8 cellular contexts compared by ENCODE assay signal in genomic region chr22:43955040-43955882, GRCh38. TPM values are rescaled to one million over a fixed set of nuclear protein-coding genes. Genes with fewer than 3 reads are reported as not detected.
DNase-seq lines count a peak whose midpoint lies in the region; ATAC-seq, FAIRE-seq and TF ChIP-seq lines count a peak whose summit lies in the region.

Gene SAMM50, plus strand, starts transcription at chr22:43955442. Its CDS starts 136 bp downstream, at chr22:43955578.

- peak within 1 kb of the TSS; percentile 64 for H3K27ac ChIP-seq in OCI-LY3 (ENCODE audit: low read length)
- H3K27ac ChIP-seq in endothelial cell of umbilical vein (ENCODE audit: insufficient read depth, low read depth, low read length): peak within 1 kb of the TSS; percentile 44

- H4K20me1 ChIP-seq in OCI-LY3 (ENCODE audit: insufficient read depth, low read length) (no peaks in the 10 kb centered on the region), endothelial cell of umbilical vein (replicated peaks; ENCODE audit: control insufficient read depth, extremely low read depth, insufficient read depth, low read length) (no peaks in the 10 kb centered on the region)

- peak within 1 kb of the TSS; percentile 87 for H3K4me2 ChIP-seq in OCI-LY3 (ENCODE audit: low read length)
- H3K4me2 ChIP-seq in endothelial cell of umbilical vein (ENCODE audit: insufficient read depth, low read length): peak within 1 kb of the TSS; percentile 98

- TF ChIP-seq POLR2A in endothelial cell of umbilical vein (IDR thresholded peaks at IDR 0.05; ENCODE audit: low read depth, low read length): peak; percentile 63

- H3K79me2 ChIP-seq in OCI-LY3 (ENCODE audit: low read length) (peaks cover 61% of the 10 kb centered on the region), endothelial cell of umbilical vein (ENCODE audit: control insufficient read depth, insufficient read depth, low read length) (peaks cover 38% of the 10 kb centered on the region)

- dilution Hi-C loops in endothelial cell of umbilical vein (cut with MboI; ENCODE audit: extremely low pct_ligation_motif_present, low sequenced_read_pairs): no loop called here

- TF ChIP-seq CTCF in OCI-LY3 (IDR thresholded peaks at IDR 0.05; ENCODE audit: low read depth, low read length) (no peak; the same call in 1 of the 2 replicates), endothelial cell of umbilical vein (IDR thresholded peaks at IDR 0.05; ENCODE audit: extremely low read depth in 1 of 2, insufficient read depth in 1 of 2, low read depth in 1 of 2, low read length in 2 of 2) (no peak)

- intact Hi-C loops in endothelial cell of umbilical vein (cut with micrococcal nuclease): loop anchor here (2.0 kb wide), 1 partner anchor 32 kb away; the partner anchor contains the start of gene PNPLA3

- CTCF ChIA-PET in endothelial cell of umbilical vein (lab: Charles Lee): interaction anchor here (0.7 to 2.1 kb wide), 5 partner anchors 10 to 671 kb away, joined by 3 to 31 read pairs (median 4); no protein-coding TSS in a partner anchor

- H3K4me3 ChIP-seq in OCI-LY3 (ENCODE audit: low read length) (peak within 1 kb of the TSS; percentile 91), endothelial cell of umbilical vein (replicated peaks in 1 of 3; ENCODE audit: insufficient read depth in 1 of 3, low read depth in 1 of 3, low read length in 3 of 3) (peak within 1 kb of the TSS; percentile 76 to 96 (median 87))

- H2AFZ ChIP-seq in OCI-LY3 (ENCODE audit: low read depth, low read length) (peak within 1 kb of the TSS; percentile 81), endothelial cell of umbilical vein (ENCODE audit: low read depth, low read length) (peak within 1 kb of the TSS; percentile 99)

- in situ Hi-C loops in Caki2 (cut with HindIII; ENCODE audit: low pct_unique_long_range_greater_than_20kb, low sequenced_read_pairs): no loop called here

- FAIRE-seq in endothelial cell of umbilical vein (lab: Jason Lieb, UNC): peak; percentile 96

- peak; percentile 93 for DNase-seq in Caki2 (ENCODE audit: low read depth)
- peak in 75 of 76 experiments; percentile 8 to 93 (median 85) for DNase-seq in HUDEP-2 (lab: John Stamatoyannopoulos, UW; ENCODE audit: unreplicated experiment in 76 of 76)
- DNase-seq in activated T-cell treated with anti-CD3 and anti-CD28 coated beads for 1 hour (ENCODE audit: low read depth): peak; percentile 85
- peak; percentile 95 for DNase-seq in endothelial cell of umbilical vein (ENCODE audit: low read depth, low spot score)
- DNase-seq in middle frontal gyrus (ENCODE audit: extremely low spot score, low spot score): peak; percentile 92
- peak; percentile 86 to 88 for DNase-seq in stimulated activated CD8-positive, alpha-beta memory T cell treated with anti-CD3 and anti-CD28 coated beads, Interleukin-2, amount 100 ng/mL, for 48 hours (ENCODE audit: low read depth in 2 of 2)

- peak within 1 kb of the TSS; percentile 93 for H3K9ac ChIP-seq in OCI-LY3 (ENCODE audit: low read length)
- H3K9ac ChIP-seq in endothelial cell of umbilical vein (replicated peaks; ENCODE audit: extremely low read depth, insufficient read depth, low read length): peak within 1 kb of the TSS; percentile 84

- no TSS peak for BruUV-seq in endothelial cell of umbilical vein (replicated peaks; lab: Mats Ljungman, UMichigan)

- peak; percentile 86 for ATAC-seq in GM21381 (IDR thresholded peaks at IDR 0.05; ENCODE audit: unreplicated experiment)

- POLR2A ChIA-PET in endothelial cell of umbilical vein (lab: Charles Lee): no interaction called here

- no peaks in the 10 kb centered on the region for H3K27me3 ChIP-seq in OCI-LY3 (ENCODE audit: low read depth, low read length)
- no peaks in the 10 kb centered on the region for H3K27me3 ChIP-seq in endothelial cell of umbilical vein (ENCODE audit: control insufficient read depth in 2 of 2, insufficient read depth in 2 of 2, low read length in 2 of 2)

- H3K4me1 ChIP-seq in OCI-LY3 (ENCODE audit: low read length) (peaks cover 16% of the 10 kb centered on the region), endothelial cell of umbilical vein (ENCODE audit: control insufficient read depth, extremely low read depth, insufficient read depth, low read length) (peaks cover 24% of the 10 kb centered on the region)

- H3K36me3 ChIP-seq in OCI-LY3 (replicated peaks; ENCODE audit: low read depth, low read length) (no peaks in the 10 kb centered on the region), endothelial cell of umbilical vein (ENCODE audit: control insufficient read depth in 2 of 2, extremely low read depth in 1 of 2, insufficient read depth in 2 of 2, low read length in 2 of 2) (peaks cover 0 to 2% of the 10 kb centered on the region in 2 experiments)

- H3K9me3 ChIP-seq in OCI-LY3 (ENCODE audit: insufficient read depth, low read length) (no peaks in the 10 kb centered on the region), endothelial cell of umbilical vein (replicated peaks; ENCODE audit: control insufficient read depth, insufficient read depth, low read length) (no peaks in the 10 kb centered on the region)

- H3K9me1 ChIP-seq in endothelial cell of umbilical vein (replicated peaks; ENCODE audit: control insufficient read depth, extremely low read depth, insufficient read depth, low read length): no peaks in the 10 kb centered on the region

TF ChIP-seq in endothelial cell of umbilical vein, 7 proteins besides CTCF, POLR2A, EP300 and RAD21:
- TF ChIP-seq MAX (IDR thresholded peaks at IDR 0.05; ENCODE audit: insufficient read depth, insufficient read length) (no peak), MYC (IDR thresholded peaks at IDR 0.05; ENCODE audit: low read depth, low read length) (peak; percentile 68), POLR2AphosphoS5 (IDR thresholded peaks at IDR 0.05; ENCODE audit: insufficient read depth, low read depth, low read length) (peak; percentile 54)

RNA-seq across cellular contexts. Expression of gene SAMM50, which starts in this region (rescaled TPM):
- 71.6 and 75.3 TPM in 2 replicates for total RNA-seq in Caki2 (2014; rRNA removed; shearing (Covaris generic); ENCODE audit: low replicate concordance)
- total RNA-seq in endothelial cell of umbilical vein: 55.9 and 56.2 TPM in 2 replicates
- 41.0 and 42.9 TPM in 2 replicates for polyA plus RNA-seq in endothelial cell of umbilical vein
- 39.5 and 48.0 TPM in 2 replicates for polyA plus RNA-seq in endothelial cell of umbilical vein (2011; cell fraction: cytosol; rRNA removed)
- polyA plus RNA-seq in endothelial cell of umbilical vein (2011; cell fraction: nucleus; rRNA removed): 37.1 and 41.4 TPM in 2 replicates
- polyA plus RNA-seq in endothelial cell of umbilical vein (2012): 71.9 and 81.2 TPM in 2 replicates
- 37.1 and 38.4 TPM in 2 replicates for polyA minus RNA-seq in endothelial cell of umbilical vein
- polyA minus RNA-seq in endothelial cell of umbilical vein (2011; cell fraction: cytosol; rRNA and poly(A)+ RNA removed): 26.5 TPM
- polyA minus RNA-seq in endothelial cell of umbilical vein (2011; cell fraction: nucleus; rRNA and poly(A)+ RNA removed): 17.5 and 17.6 TPM in 2 replicates

Comparison
In these comparisons a context has a peak if more than half of its experiments do, and no peak if none do; other contexts are left out.
1. Peak in every context shown above with its lines: DNase-seq, ATAC-seq, H3K4me3 ChIP-seq and H3K27ac ChIP-seq.